Comparison of ENCODE assay signal across 9 cellular contexts in the genomic region with DNA sequence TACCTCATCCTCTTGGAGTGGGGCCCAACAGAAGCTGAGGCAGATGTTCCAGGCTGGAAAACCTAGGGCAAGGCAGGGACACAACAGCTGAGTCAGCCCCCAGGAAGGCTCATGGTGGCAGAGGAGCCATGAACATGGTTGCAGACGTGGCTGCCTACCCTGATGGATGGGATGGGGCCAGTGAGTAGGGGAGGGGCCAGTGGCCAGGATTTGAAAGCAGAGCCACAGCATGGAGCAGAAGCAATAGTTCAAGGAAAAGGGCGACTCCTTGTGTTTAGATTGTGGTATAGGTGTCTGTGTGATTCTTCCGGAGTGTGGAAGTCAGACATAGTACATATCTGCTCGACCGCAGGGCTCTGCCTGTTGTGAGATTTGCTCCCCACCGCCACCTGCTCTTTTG. TPM values are rescaled to one million over a fixed set of nuclear protein-coding genes. Genes with fewer than 3 reads are reported as not detected.
DNase-seq lines count a peak whose midpoint lies in the region; ATAC-seq and TF ChIP-seq lines count a peak whose summit lies in the region.
"Had no signal": no experiment of that assay in that cellular context is flagged by ENCODE, and none has a peak within 500 bp of the region (broad histone marks: within the 10 kb centered on the region; RNA-seq: fewer than 3 reads in every experiment).

No MANE protein-coding gene starts in this region.

- H3K4me3 Mint-ChIP-seq in activated CD4-positive, alpha-beta T cell treated with anti-CD3 and anti-CD28 coated beads for 36 hours = no peak overlapping the region
- H3K4me3 Mint-ChIP-seq: B cell had no signal

- peak; percentile 92 for ATAC-seq in activated CD4-positive, alpha-beta T cell treated with anti-CD3 and anti-CD28 coated beads for 36 hours
- no peak for ATAC-seq in HG02588 (IDR thresholded peaks at IDR 0.05; ENCODE audit: unreplicated experiment)
- no peak for ATAC-seq in GM21360 (IDR thresholded peaks at IDR 0.05; ENCODE audit: unreplicated experiment)

- H3K27ac Mint-ChIP-seq in activated CD4-positive, alpha-beta T cell treated with anti-CD3 and anti-CD28 coated beads for 36 hours = peak overlapping the region; percentile 38
- H3K27ac Mint-ChIP-seq: B cell had no signal

- intact Hi-C loops in activated CD4-positive, alpha-beta T cell treated with anti-CD3 and anti-CD28 coated beads for 36 hours (cut with DNase I, micrococcal nuclease) = loop anchor here (1.0 to 5.0 kb wide), 4 partner anchors 23 to 244 kb away; partner anchors contain the start of gene PXYLP1 (in 2 of the 2)

- DNase-seq in activated CD4-positive, alpha-beta T cell treated with anti-CD3 and anti-CD28 coated beads for 36 hours = peak; percentile 72
- no peak for DNase-seq in activated CD4-positive, alpha-beta T cell treated with anti-CD3 and anti-CD28 coated beads for 1 hour
- DNase-seq in RPMI8226 = peak; percentile 28
- peak; percentile 29 for DNase-seq in epithelial cell of esophagus (ENCODE audit: low read depth)
- peak; percentile 44 for DNase-seq in stimulated activated CD8-positive, alpha-beta memory T cell treated with anti-CD3 and anti-CD28 coated beads, Interleukin-4, amount 100 ng/mL, for 48 hours
- no peak for DNase-seq in hippocampal formation (lab: John Stamatoyannopoulos, UW)

- CTCF ChIA-PET in activated CD4-positive, alpha-beta T cell treated with anti-CD3 and anti-CD28 coated beads for 36 hours (lab: Charles Lee) = interaction anchor here (0.6 to 3.9 kb wide), 16 partner anchors 9 to 180 kb away, joined by 3 to 42 read pairs (median 5); partner anchors contain the start of gene PXYLP1

- H3K4me3 ChIP-seq in epithelial cell of esophagus (ENCODE audit: low read length) = no peak overlapping the region

- POLR2A ChIA-PET in activated CD4-positive, alpha-beta T cell treated with anti-CD3 and anti-CD28 coated beads for 36 hours (lab: Charles Lee) = interaction anchor here (2.2 kb wide), 1 partner anchor 24 kb away, joined by 9 read pairs; the partner anchor contains the start of gene PXYLP1

- peak; percentile 13 for TF ChIP-seq CTCF in epithelial cell of esophagus (IDR thresholded peaks at IDR 0.05; ENCODE audit: insufficient read depth, low read depth, low read length, missing control alignments)

- peaks cover 1% of the 10 kb centered on the region for H3K36me3 Mint-ChIP-seq in activated CD4-positive, alpha-beta T cell treated with anti-CD3 and anti-CD28 coated beads for 36 hours (ENCODE audit: low read depth)

- H3K9me3 Mint-ChIP-seq in activated CD4-positive, alpha-beta T cell treated with anti-CD3 and anti-CD28 coated beads for 36 hours (ENCODE audit: low read depth) = no peaks in the 10 kb centered on the region

- H3K4me1 Mint-ChIP-seq in activated CD4-positive, alpha-beta T cell treated with anti-CD3 and anti-CD28 coated beads for 36 hours = peaks cover 52% of the 10 kb centered on the region
- H3K4me1 Mint-ChIP-seq: B cell had no signal

- no peaks in the 10 kb centered on the region for H3K27me3 Mint-ChIP-seq in activated CD4-positive, alpha-beta T cell treated with anti-CD3 and anti-CD28 coated beads for 36 hours
- H3K27me3 Mint-ChIP-seq: B cell had no signal

RNA-seq across cellular contexts. Expression of gene PXYLP1, which starts 24.2 kb away (rescaled TPM):
- total RNA-seq in activated CD4-positive, alpha-beta T cell treated with anti-CD3 and anti-CD28 coated beads for 36 hours = 10 to 100 TPM; 10.3 to 12.2 TPM

Comparison
In these comparisons a context has a peak if more than half of its experiments do, and no peak if none do; other contexts are left out.
1. DNase-seq: peak in activated CD4-positive, alpha-beta T cell treated with anti-CD3 and anti-CD28 coated beads for 36 hours (single experiment), RPMI8226 (single experiment), epithelial cell of esophagus (single experiment) and stimulated activated CD8-positive, alpha-beta memory T cell treated with anti-CD3 and anti-CD28 coated beads, Interleukin-4, amount 100 ng/mL, for 48 hours (single experiment); none in activated CD4-positive, alpha-beta T cell treated with anti-CD3 and anti-CD28 coated beads for 1 hour (single experiment) and hippocampal formation (0 of 2).